Comparison of ENCODE assay signal across 8 cellular contexts in genomic region chr1:6490181-6491075, GRCh38. TPM values are rescaled to one million over a fixed set of nuclear protein-coding genes. Genes with fewer than 3 reads are reported as not detected.
DNase-seq lines count a peak whose midpoint lies in the region; ATAC-seq and TF ChIP-seq lines count a peak whose summit lies in the region.

No MANE protein-coding gene starts in this region.

- no peak for TF ChIP-seq POLR2A in ovary (IDR thresholded peaks at IDR 0.05)

- TF ChIP-seq CTCF in ovary (IDR thresholded peaks at IDR 0.05), result no peak

- intact Hi-C loops in ovary (cut with DNase I), result loop anchor here in 1 of 4 donors (10.0 kb wide), 1 partner anchor 64 kb away; the partner anchor contains the start of genes NOL9 and TAS1R1

- H3K4me1 ChIP-seq in ovary (ENCODE audit: insufficient read depth), result peaks cover 3% of the 10 kb centered on the region

- no peaks in the 10 kb centered on the region for H3K9me3 ChIP-seq in ovary

- no peaks in the 10 kb centered on the region for H3K27me3 ChIP-seq in ovary

- TF ChIP-seq EP300 in ovary (IDR thresholded peaks at IDR 0.05), result no peak

- peak overlapping the region; percentile 65 for H3K4me3 ChIP-seq in GM08714 (ENCODE audit: low read length)
- H3K4me3 ChIP-seq in ovary, result peak overlapping the region; percentile 65

- 1 to 3% (median 1%) methylated on average over 37 to 70 of the region's 70 CpGs for WGBS in ovary, 3 donors

- peak; percentile 46 for ATAC-seq in HG02678 (IDR thresholded peaks at IDR 0.05; ENCODE audit: unreplicated experiment)
- no peak for ATAC-seq in GM21360 (IDR thresholded peaks at IDR 0.05; ENCODE audit: unreplicated experiment)

- DNase-seq in OCI-M1 (lab: John Stamatoyannopoulos, UW) (peak; percentile 64), glomerular visceral epithelial cell (ENCODE audit: extremely low spot score) (peak; percentile 78), ovary (peak; percentile 57 to 79 (median 61)), 8988T (no peak)
- peak; percentile 84 for DNase-seq in activated effector memory CD4-positive, alpha-beta T cell treated with anti-CD3 and anti-CD28 coated beads, Interleukin-2, amount 50 U/mL, for 16 hours

- H3K27ac ChIP-seq in ovary, result no peak overlapping the region

- H3K36me3 ChIP-seq in ovary, result no peaks in the 10 kb centered on the region

RNA-seq across cellular contexts. Expression of gene PLEKHG5, which starts 1.0 kb away (rescaled TPM):
- 10 to 100 TPM in 3 of 7 donors, 1 to 10 TPM in 4; 6.2 to 13.1 (median 9.4) TPM for total RNA-seq in ovary
- 10 to 100 TPM in 1 of 2 donors, 1 to 10 TPM in 1; 2.0 to 10.2 TPM for polyA plus RNA-seq in ovary

RNA-seq across cellular contexts. Expression of gene TNFRSF25, which starts 24.5 kb away (rescaled TPM):
- total RNA-seq in ovary, result 10 to 100 TPM in 2 of 7 donors, 1 to 10 TPM in 5; 4.9 to 13.1 (median 7.7) TPM
- polyA plus RNA-seq in ovary, result 1 to 10 TPM; 1.7 to 9.4 TPM
